1 cellular context compared by ENCODE assay signal in genomic region chr10:65570143-65571010, GRCh38.
TF ChIP-seq lines count a peak whose summit lies in the region.

No MANE protein-coding gene starts in this region.

TF ChIP-seq in HepG2, 621 proteins besides CTCF, POLR2A, EP300 and RAD21 (continued from another document and continues in another):
- TF ChIP-seq ZNF513 (CRISPR knock-in tag; conservative IDR thresholded peaks at IDR 0.05) (no peak), ZNF263 (CRISPR knock-in tag; IDR thresholded peaks at IDR 0.05) (0 out of 2 replicates have a peak, but pooled peaks have one; percentile 21), ZFP62 (CRISPR knock-in tag; IDR thresholded peaks at IDR 0.05) (no peak), ZNF205 (CRISPR knock-in tag; IDR thresholded peaks at IDR 0.05) (no peak), ETV5 (CRISPR knock-in tag; IDR thresholded peaks at IDR 0.05; ENCODE audit: borderline replicate concordance) (peak; percentile 14; the same call in 1 of the 2 replicates), THAP8 (CRISPR knock-in tag; IDR thresholded peaks at IDR 0.05; ENCODE audit: borderline replicate concordance) (no peak), ZNF317 (CRISPR knock-in tag; IDR thresholded peaks at IDR 0.05) (no peak), DRAP1 (CRISPR knock-in tag; IDR thresholded peaks at IDR 0.05) (0 out of 2 replicates have a peak, but pooled peaks have one; percentile 18), NFAT5 (CRISPR knock-in tag; IDR thresholded peaks at IDR 0.05) (peak; percentile 41; the same call in 1 of the 2 replicates), HOMEZ (CRISPR knock-in tag; IDR thresholded peaks at IDR 0.05; ENCODE audit: low read depth) (peak; percentile 81), ZNF264 (CRISPR knock-in tag; IDR thresholded peaks at IDR 0.05) (peak; percentile 70; the same call in 1 of the 2 replicates), MAX (IDR thresholded peaks at IDR 0.05) (peak; percentile 61), ZNF589 (CRISPR knock-in tag; conservative IDR thresholded peaks at IDR 0.05) (no peak), HNRNPL (IDR thresholded peaks at IDR 0.05; ENCODE audit: low read depth, low read length) (no peak), DMAP1 (CRISPR knock-in tag; IDR thresholded peaks at IDR 0.05) (peak; percentile 73; the same call in 1 of the 2 replicates), YEATS2 (CRISPR knock-in tag; IDR thresholded peaks at IDR 0.05; ENCODE audit: borderline replicate concordance) (peak; percentile 59), KMT2B (CRISPR knock-in tag; IDR thresholded peaks at IDR 0.05) (0 out of 2 replicates have a peak, but pooled peaks have one; percentile 37), YEATS4 (CRISPR knock-in tag; IDR thresholded peaks at IDR 0.05; ENCODE audit: borderline replicate concordance) (peak; percentile 55; the same call in 1 of the 2 replicates), ZFP36L1 (CRISPR knock-in tag; IDR thresholded peaks at IDR 0.05) (no peak), PTBP1 (IDR thresholded peaks at IDR 0.05; ENCODE audit: low read depth, low read length, poor library complexity, severe bottlenecking) (no peak), ZFP91 (CRISPR knock-in tag; IDR thresholded peaks at IDR 0.05; ENCODE audit: borderline replicate concordance) (peak; percentile 9; the same call in 1 of the 2 replicates), ZNF121 (CRISPR knock-in tag; IDR thresholded peaks at IDR 0.05) (no peak), KAT8 (CRISPR knock-in tag; IDR thresholded peaks at IDR 0.05) (peak; percentile 65; the same call in 1 of the 2 replicates), HNRNPUL1 (IDR thresholded peaks at IDR 0.05; ENCODE audit: low read depth, low read length) (no peak), MAFF (IDR thresholded peaks at IDR 0.05; ENCODE audit: low read depth, low read length) (no peak), ZNF10 (CRISPR knock-in tag; IDR thresholded peaks at IDR 0.05; ENCODE audit: borderline replicate concordance, low read depth) (no peak), RFXANK (CRISPR knock-in tag; IDR thresholded peaks at IDR 0.05) (0 out of 2 replicates have a peak, but pooled peaks have one; percentile 62), KDM2A (CRISPR knock-in tag; IDR thresholded peaks at IDR 0.05; ENCODE audit: borderline replicate concordance, low read depth) (peak; percentile 29; the same call in 1 of the 2 replicates), GABPA (IDR thresholded peaks at IDR 0.05; ENCODE audit: low read depth, low read length) (peak; percentile 41), GABPA (CRISPR knock-in tag; IDR thresholded peaks at IDR 0.05; ENCODE audit: low read depth) (peak; percentile 76), POLR2AphosphoS5 (IDR thresholded peaks at IDR 0.05; ENCODE audit: low read depth, low read length) (peak; percentile 86), IKZF5 (CRISPR knock-in tag; IDR thresholded peaks at IDR 0.05) (no peak), PHF21A (CRISPR knock-in tag; IDR thresholded peaks at IDR 0.05) (0 out of 2 replicates have a peak, but pooled peaks have one; percentile 35), RFX5 (IDR thresholded peaks at IDR 0.05; ENCODE audit: low read depth, low read length) (peak; percentile 92)
- TF ChIP-seq, protein P1, sequence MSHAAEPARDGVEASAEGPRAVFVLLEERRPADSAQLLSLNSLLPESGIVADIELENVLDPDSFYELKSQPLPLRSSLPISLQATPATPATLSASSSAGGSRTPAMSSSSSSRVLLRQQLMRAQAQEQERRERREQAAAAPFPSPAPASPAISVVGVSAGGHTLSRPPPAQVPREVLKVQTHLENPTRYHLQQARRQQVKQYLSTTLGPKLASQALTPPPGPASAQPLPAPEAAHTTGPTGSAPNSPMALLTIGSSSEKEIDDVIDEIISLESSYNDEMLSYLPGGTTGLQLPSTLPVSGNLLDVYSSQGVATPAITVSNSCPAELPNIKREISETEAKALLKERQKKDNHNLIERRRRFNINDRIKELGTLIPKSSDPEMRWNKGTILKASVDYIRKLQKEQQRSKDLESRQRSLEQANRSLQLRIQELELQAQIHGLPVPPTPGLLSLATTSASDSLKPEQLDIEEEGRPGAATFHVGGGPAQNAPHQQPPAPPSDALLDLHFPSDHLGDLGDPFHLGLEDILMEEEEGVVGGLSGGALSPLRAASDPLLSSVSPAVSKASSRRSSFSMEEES (CRISPR knock-in tag; IDR thresholded peaks at IDR 0.05): 0 out of 2 replicates have a peak, but pooled peaks have one; percentile 25
- TF ChIP-seq, protein P2, sequence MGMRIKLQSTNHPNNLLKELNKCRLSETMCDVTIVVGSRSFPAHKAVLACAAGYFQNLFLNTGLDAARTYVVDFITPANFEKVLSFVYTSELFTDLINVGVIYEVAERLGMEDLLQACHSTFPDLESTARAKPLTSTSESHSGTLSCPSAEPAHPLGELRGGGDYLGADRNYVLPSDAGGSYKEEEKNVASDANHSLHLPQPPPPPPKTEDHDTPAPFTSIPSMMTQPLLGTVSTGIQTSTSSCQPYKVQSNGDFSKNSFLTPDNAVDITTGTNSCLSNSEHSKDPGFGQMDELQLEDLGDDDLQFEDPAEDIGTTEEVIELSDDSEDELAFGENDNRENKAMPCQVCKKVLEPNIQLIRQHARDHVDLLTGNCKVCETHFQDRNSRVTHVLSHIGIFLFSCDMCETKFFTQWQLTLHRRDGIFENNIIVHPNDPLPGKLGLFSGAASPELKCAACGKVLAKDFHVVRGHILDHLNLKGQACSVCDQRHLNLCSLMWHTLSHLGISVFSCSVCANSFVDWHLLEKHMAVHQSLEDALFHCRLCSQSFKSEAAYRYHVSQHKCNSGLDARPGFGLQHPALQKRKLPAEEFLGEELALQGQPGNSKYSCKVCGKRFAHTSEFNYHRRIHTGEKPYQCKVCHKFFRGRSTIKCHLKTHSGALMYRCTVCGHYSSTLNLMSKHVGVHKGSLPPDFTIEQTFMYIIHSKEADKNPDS (CRISPR knock-in tag; IDR thresholded peaks at IDR 0.05): no peak
- TF ChIP-seq, protein P3, sequence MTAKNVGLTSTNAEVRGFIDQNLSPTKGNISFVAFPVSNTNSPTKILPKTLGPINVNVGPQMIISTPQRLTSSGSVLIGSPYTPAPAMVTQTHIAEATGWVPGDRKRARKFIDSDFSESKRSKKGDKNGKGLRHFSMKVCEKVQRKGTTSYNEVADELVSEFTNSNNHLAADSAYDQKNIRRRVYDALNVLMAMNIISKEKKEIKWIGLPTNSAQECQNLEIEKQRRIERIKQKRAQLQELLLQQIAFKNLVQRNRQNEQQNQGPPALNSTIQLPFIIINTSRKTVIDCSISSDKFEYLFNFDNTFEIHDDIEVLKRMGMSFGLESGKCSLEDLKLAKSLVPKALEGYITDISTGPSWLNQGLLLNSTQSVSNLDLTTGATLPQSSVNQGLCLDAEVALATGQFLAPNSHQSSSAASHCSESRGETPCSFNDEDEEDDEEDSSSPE (CRISPR knock-in tag; IDR thresholded peaks at IDR 0.05): peak; percentile 45; the same call in 1 of the 2 replicates
